Comparison of ENCODE assay signal across 8 cellular contexts in genomic region chr13:111068009-111068350, GRCh38. TPM values are rescaled to one million over a fixed set of nuclear protein-coding genes. Genes with fewer than 3 reads are reported as not detected.
DNase-seq lines count a peak whose midpoint lies in the region; ATAC-seq and TF ChIP-seq lines count a peak whose summit lies in the region.

No MANE protein-coding gene starts in this region.

- no peaks in the 10 kb centered on the region for H4K20me1 ChIP-seq in hepatocyte (ENCODE audit: insufficient read depth, poor library complexity, severe bottlenecking)

- no peak overlapping the region for H3K27ac Mint-ChIP-seq in activated CD4-positive, alpha-beta T cell treated with anti-CD3 and anti-CD28 coated beads for 36 hours
- H3K27ac Mint-ChIP-seq in activated B cell treated with CpG ODN at 0.5 μM for 24 hours, result no peak overlapping the region

- H3K4me3 ChIP-seq in hepatocyte (peak overlapping the region; percentile 73), skeletal muscle tissue (ENCODE audit: low read length in 3 of 3) (peak overlapping the region in 2 of 3 donors; percentile 67 to 83)

- peak overlapping the region; percentile 96 for H3K4me2 ChIP-seq in hepatocyte

- no peak for DNase-seq in activated CD4-positive, alpha-beta T cell treated with anti-CD3 and anti-CD28 coated beads for 36 hours
- DNase-seq in activated CD4-positive, alpha-beta T cell treated with anti-CD3 and anti-CD28 coated beads, Interleukin-2, amount 50 U/mL, for 48 hours, result no peak
- DNase-seq in activated B cell treated with CpG ODN at 0.5 μM for 24 hours, result no peak
- no peak for DNase-seq in hepatocyte (ENCODE audit: low spot score)
- DNase-seq in NOMO-1 (lab: John Stamatoyannopoulos, UW; ENCODE audit: unreplicated experiment in 2 of 2), result no peak
- no peak for DNase-seq in sciatic nerve (ENCODE audit: low spot score)
- no peak for DNase-seq in putamen (ENCODE audit: low spot score)

- peaks cover 44% of the 10 kb centered on the region for H3K27me3 Mint-ChIP-seq in activated CD4-positive, alpha-beta T cell treated with anti-CD3 and anti-CD28 coated beads for 36 hours
- peaks cover 32% of the 10 kb centered on the region for H3K27me3 Mint-ChIP-seq in activated B cell treated with CpG ODN at 0.5 μM for 24 hours

- TF ChIP-seq CTCF in activated B cell treated with CpG ODN at 0.5 μM for 24 hours (IDR thresholded peaks at IDR 0.05) (no peak), hepatocyte (IDR thresholded peaks at IDR 0.05; ENCODE audit: poor library complexity) (no peak)

- CTCF ChIA-PET in activated CD4-positive, alpha-beta T cell treated with anti-CD3 and anti-CD28 coated beads for 36 hours (lab: Charles Lee), result interaction anchor here (0.6 to 2.7 kb wide), 54 partner anchors 8 to 1593 kb away, joined by 3 to 40 read pairs (median 4); partner anchors contain the start of gene ANKRD10
- CTCF ChIA-PET in activated B cell treated with CpG ODN at 0.5 μM for 24 hours (lab: Charles Lee), result interaction anchor here (0.7 to 4.2 kb wide), 34 partner anchors 9 to 1572 kb away, joined by 3 to 112 read pairs (median 4); partner anchors contain the start of gene ANKRD10

- peaks cover 4% of the 10 kb centered on the region for H3K4me1 Mint-ChIP-seq in activated CD4-positive, alpha-beta T cell treated with anti-CD3 and anti-CD28 coated beads for 36 hours
- H3K4me1 Mint-ChIP-seq in activated B cell treated with CpG ODN at 0.5 μM for 24 hours, result peaks cover 10% of the 10 kb centered on the region

- peaks cover 16% of the 10 kb centered on the region for H3K9me3 Mint-ChIP-seq in activated CD4-positive, alpha-beta T cell treated with anti-CD3 and anti-CD28 coated beads for 36 hours (ENCODE audit: low read depth)
- peaks cover 17% of the 10 kb centered on the region for H3K9me3 Mint-ChIP-seq in activated B cell treated with CpG ODN at 0.5 μM for 24 hours

- H3K27ac ChIP-seq in hepatocyte (no peak overlapping the region), skeletal muscle tissue (ENCODE audit: low read depth, low read length) (no peak overlapping the region)

- no peak for ATAC-seq in activated CD4-positive, alpha-beta T cell treated with anti-CD3 and anti-CD28 coated beads for 36 hours
- ATAC-seq in activated B cell treated with CpG ODN at 0.5 μM for 24 hours (ENCODE audit: low read depth) (no peak), sciatic nerve (no peak)

- H2AFZ ChIP-seq in hepatocyte, result peak overlapping the region; percentile 89

- H3K27me3 ChIP-seq in hepatocyte (no peaks in the 10 kb centered on the region), skeletal muscle tissue (ENCODE audit: control insufficient read depth in 3 of 3, insufficient read depth in 3 of 3, low read length in 3 of 3) (peaks cover 0 to 2% (median 0%) of the 10 kb centered on the region in 3 donors)

- H3K36me3 ChIP-seq in hepatocyte (replicated peaks; ENCODE audit: insufficient read depth, low read depth) (no peaks in the 10 kb centered on the region), skeletal muscle tissue (ENCODE audit: control insufficient read depth in 3 of 3, insufficient read depth in 3 of 3, low read length in 3 of 3) (no peaks in the 10 kb centered on the region)

- POLR2A ChIA-PET in activated CD4-positive, alpha-beta T cell treated with anti-CD3 and anti-CD28 coated beads for 36 hours (lab: Charles Lee), result interaction anchor here (1.0 kb wide), 1 partner anchor 154 kb away, joined by 3 read pairs; no protein-coding TSS in a partner anchor
- POLR2A ChIA-PET in activated B cell treated with CpG ODN at 0.5 μM for 24 hours (lab: Charles Lee), result interaction anchor here (0.6 to 2.0 kb wide), 4 partner anchors 85 to 179 kb away, joined by 3 to 12 read pairs (median 6); partner anchors contain the start of gene ANKRD10

- no peaks in the 10 kb centered on the region for H3K9me2 ChIP-seq in hepatocyte (replicated peaks; ENCODE audit: insufficient read depth)

- H3K4me1 ChIP-seq in hepatocyte (ENCODE audit: insufficient read depth) (peaks cover 3% of the 10 kb centered on the region), skeletal muscle tissue (ENCODE audit: control insufficient read depth in 3 of 3, insufficient read depth in 3 of 3, low read length in 3 of 3) (peaks cover 2 to 13% (median 4%) of the 10 kb centered on the region in 3 donors)

- H3K9me3 ChIP-seq in hepatocyte (ENCODE audit: low read depth) (no peaks in the 10 kb centered on the region), skeletal muscle tissue (ENCODE audit: control insufficient read depth in 3 of 3, low read length in 3 of 3) (no peaks in the 10 kb centered on the region)

- H3K79me2 ChIP-seq in hepatocyte, result no peaks in the 10 kb centered on the region

- peaks cover 2% of the 10 kb centered on the region for H3K36me3 Mint-ChIP-seq in activated CD4-positive, alpha-beta T cell treated with anti-CD3 and anti-CD28 coated beads for 36 hours (ENCODE audit: low read depth)
- H3K36me3 Mint-ChIP-seq in activated B cell treated with CpG ODN at 0.5 μM for 24 hours (ENCODE audit: low read depth), result peaks cover 7% of the 10 kb centered on the region

- H3K9ac ChIP-seq in skeletal muscle tissue (ENCODE audit: low read depth in 1 of 3, low read length in 3 of 3), result no peak overlapping the region

- intact Hi-C loops in activated CD4-positive, alpha-beta T cell treated with anti-CD3 and anti-CD28 coated beads for 36 hours (cut with DNase I, micrococcal nuclease), result loop anchor here (5.0 to 10.0 kb wide), 2 partner anchors 44 to 377 kb away; no protein-coding TSS in a partner anchor
- intact Hi-C loops in activated B cell treated with CpG ODN at 0.5 μM for 24 hours (cut with micrococcal nuclease), result loop anchor here (5.0 kb wide), 1 partner anchor 1539 kb away; no protein-coding TSS in a partner anchor
- intact Hi-C loops in sciatic nerve (cut with DNase I), result loop anchor here (5.0 kb wide), 1 partner anchor 154 kb away; no protein-coding TSS in a partner anchor

- peak overlapping the region; percentile 53 for H3K4me3 Mint-ChIP-seq in activated CD4-positive, alpha-beta T cell treated with anti-CD3 and anti-CD28 coated beads for 36 hours
- peak overlapping the region; percentile 62 for H3K4me3 Mint-ChIP-seq in activated B cell treated with CpG ODN at 0.5 μM for 24 hours

- WGBS in hepatocyte (ENCODE audit: low lambda C conversion rate, missing lambda C conversion rate), result 10% methylated on average over 2 of the region's 2 CpGs

RNA-seq across cellular contexts. Expression of gene ARHGEF7, which starts 47.1 kb away (rescaled TPM):
- 10 to 100 TPM; 66.9 to 70.2 TPM for total RNA-seq in activated CD4-positive, alpha-beta T cell treated with anti-CD3 and anti-CD28 coated beads for 36 hours
- total RNA-seq in activated B cell treated with CpG ODN at 0.5 μM for 24 hours, result 79.8 and 95.7 TPM in 2 replicates
- 46.8 and 49.5 TPM in 2 replicates for total RNA-seq in hepatocyte
- polyA plus RNA-seq in hepatocyte, result 30.1 and 35.4 TPM in 2 replicates
- 99.7 TPM for total RNA-seq in skeletal muscle tissue
- total RNA-seq in sciatic nerve, result 146 TPM
